8 cellular contexts compared by ENCODE assay signal in genomic region chr14:58238252-58239247, GRCh38. TPM values are rescaled to one million over a fixed set of nuclear protein-coding genes. Genes with fewer than 3 reads are reported as not detected.
DNase-seq lines count a peak whose midpoint lies in the region; ATAC-seq and TF ChIP-seq lines count a peak whose summit lies in the region.

No MANE protein-coding gene starts in this region.

- no peak for ATAC-seq in CD4-positive, CD25-positive, alpha-beta regulatory T cell (ENCODE audit: low read depth in 2 of 2)
- ATAC-seq in GM18519 (IDR thresholded peaks at IDR 0.05; ENCODE audit: low FRiP score, unreplicated experiment) (no peak), GM19351 (IDR thresholded peaks at IDR 0.05; ENCODE audit: unreplicated experiment) (no peak)

- no peak overlapping the region for H4K8ac ChIP-seq in mesenchymal stem cell (ENCODE audit: low read length)

- H3K4me3 ChIP-seq in CD4-positive, CD25-positive, alpha-beta regulatory T cell (ENCODE audit: low read depth, low read length), result peak overlapping the region; percentile 100
- H3K4me3 ChIP-seq in coronary artery (peak overlapping the region; percentile 75), mesenchymal stem cell (ENCODE audit: insufficient read depth in 1 of 2, low read depth in 1 of 2, low read length in 2 of 2) (peak overlapping the region in 1 of 2 experiments; percentile 88), HAP-1 (no peak overlapping the region)

- H3K9me3 ChIP-seq in CD4-positive, CD25-positive, alpha-beta regulatory T cell (ENCODE audit: control insufficient read depth in 2 of 2, low read length in 2 of 2), result no peaks in the 10 kb centered on the region
- no peaks in the 10 kb centered on the region for H3K9me3 ChIP-seq in mesenchymal stem cell (ENCODE audit: control insufficient read depth, low read length)
- H3K9me3 ChIP-seq in HAP-1, result no peaks in the 10 kb centered on the region

- no peak overlapping the region for H2BK12ac ChIP-seq in mesenchymal stem cell (ENCODE audit: low read length in 2 of 2)

- no peak overlapping the region for H2AFZ ChIP-seq in mesenchymal stem cell (ENCODE audit: low read depth, low read length)

- H3K4me2 ChIP-seq in mesenchymal stem cell (ENCODE audit: low read length, poor library complexity, severe bottlenecking), result no peak overlapping the region

- no peak overlapping the region for H3K4ac ChIP-seq in mesenchymal stem cell (ENCODE audit: low read depth in 1 of 2, low read length in 2 of 2)

- peak overlapping the region; percentile 91 for H3K9ac ChIP-seq in mesenchymal stem cell (ENCODE audit: low read length)

- H3K79me1 ChIP-seq in mesenchymal stem cell (replicated peaks; ENCODE audit: low read length, poor library complexity, severe bottlenecking), result no peaks in the 10 kb centered on the region

- peaks cover 10% of the 10 kb centered on the region for H3K36me3 ChIP-seq in CD4-positive, CD25-positive, alpha-beta regulatory T cell (ENCODE audit: control insufficient read depth, insufficient read depth, low read length)
- peaks cover 3 to 26% of the 10 kb centered on the region in 2 experiments for H3K36me3 ChIP-seq in mesenchymal stem cell (ENCODE audit: control insufficient read depth in 1 of 2, insufficient read depth in 2 of 2, low read depth in 1 of 2, low read length in 2 of 2)
- peaks cover 2% of the 10 kb centered on the region; the same call in 1 of the 2 replicates for H3K36me3 ChIP-seq in HAP-1 (replicated peaks)

- no peak for TF ChIP-seq CTCF in coronary artery (IDR thresholded peaks at IDR 0.05)

- peaks cover 11% of the 10 kb centered on the region for H3K27me3 Mint-ChIP-seq in CD4-positive, CD25-positive, alpha-beta regulatory T cell

- H3K14ac ChIP-seq in mesenchymal stem cell (ENCODE audit: low read length in 2 of 2), result no peak overlapping the region

- no peak overlapping the region for H3K18ac ChIP-seq in mesenchymal stem cell (ENCODE audit: low read depth in 1 of 2, low read length in 2 of 2)

- no peak overlapping the region for H3K27ac Mint-ChIP-seq in CD4-positive, CD25-positive, alpha-beta regulatory T cell

- H3K27me3 ChIP-seq in CD4-positive, CD25-positive, alpha-beta regulatory T cell (ENCODE audit: control insufficient read depth, insufficient read depth, low read length), result no peaks in the 10 kb centered on the region
- no peaks in the 10 kb centered on the region for H3K27me3 ChIP-seq in mesenchymal stem cell (ENCODE audit: control insufficient read depth in 1 of 2, insufficient read depth in 1 of 2, low read length in 2 of 2)
- no peaks in the 10 kb centered on the region for H3K27me3 ChIP-seq in HAP-1 (ENCODE audit: low read depth)

- H3K27ac ChIP-seq in CD4-positive, CD25-positive, alpha-beta regulatory T cell (ENCODE audit: insufficient read depth, low read length, poor library complexity, severe bottlenecking), result peak overlapping the region; percentile 76
- H3K27ac ChIP-seq in coronary artery, result peak overlapping the region; percentile 81
- no peak overlapping the region for H3K27ac ChIP-seq in mesenchymal stem cell (ENCODE audit: low read length, poor library complexity, severe bottlenecking)

- peaks cover 0 to 3% (median 0%) of the 10 kb centered on the region in 7 donors for H3K9me3 Mint-ChIP-seq in CD4-positive, CD25-positive, alpha-beta regulatory T cell

- WGBS in mesenchymal stem cell, result 82% methylated on average over 15 of the region's 16 CpGs

- peak overlapping the region in 1 of 2 experiments; percentile 46 for H3K23ac ChIP-seq in mesenchymal stem cell (ENCODE audit: low read length in 2 of 2)

- no peak for DNase-seq in CD4-positive, CD25-positive, alpha-beta regulatory T cell
- DNase-seq in LHCN-M2 (ENCODE audit: low read depth) (peak; percentile 69), coronary artery (ENCODE audit: low spot score) (no peak), mesenchymal stem cell (peak; percentile 12), HAP-1 (ENCODE audit: low spot score in 2 of 2) (no peak)
- DNase-seq in stimulated activated CD4-positive, alpha-beta T cell treated with anti-CD3 and anti-CD28 coated beads, Interleukin-1b, Interleukin-23, amount 100 ng/mL, for 48 hours, result no peak

- H2AK5ac ChIP-seq in mesenchymal stem cell (ENCODE audit: low read length, severe bottlenecking), result no peak overlapping the region

- no peak overlapping the region for H4K91ac ChIP-seq in mesenchymal stem cell (ENCODE audit: low read length)

- H3K4me1 ChIP-seq in CD4-positive, CD25-positive, alpha-beta regulatory T cell (ENCODE audit: control insufficient read depth, insufficient read depth, low read length, poor library complexity, severe bottlenecking), result peaks cover 11% of the 10 kb centered on the region
- H3K4me1 ChIP-seq in mesenchymal stem cell (ENCODE audit: control insufficient read depth, insufficient read depth, low read depth, low read length), result peaks cover 2% of the 10 kb centered on the region
- peaks cover 7% of the 10 kb centered on the region for H3K4me1 ChIP-seq in HAP-1

- no peak overlapping the region for H2BK5ac ChIP-seq in mesenchymal stem cell (ENCODE audit: low read depth, low read length, poor library complexity, severe bottlenecking)

- H3K4me3 Mint-ChIP-seq in CD4-positive, CD25-positive, alpha-beta regulatory T cell, result no peak overlapping the region

- H3K36me3 Mint-ChIP-seq in CD4-positive, CD25-positive, alpha-beta regulatory T cell, result peaks cover 3% of the 10 kb centered on the region

- peaks cover 8 to 21% (median 13%) of the 10 kb centered on the region in 4 donors for H3K4me1 Mint-ChIP-seq in CD4-positive, CD25-positive, alpha-beta regulatory T cell

- no peak overlapping the region for H2BK15ac ChIP-seq in mesenchymal stem cell (ENCODE audit: low read depth, poor library complexity, severe bottlenecking)

- in situ Hi-C loops in HAP-1 (cut with MboI; ENCODE audit: low sequenced_read_pairs), result no loop called here

- no peak overlapping the region for H2BK120ac ChIP-seq in mesenchymal stem cell (ENCODE audit: low read depth, low read length)

RNA-seq across cellular contexts. Expression of gene PSMA3, which starts 6.1 kb away (rescaled TPM):
- 137 TPM for total RNA-seq in CD4-positive, CD25-positive, alpha-beta regulatory T cell
- 100 to 1,000 TPM; 187 to 218 (median 191) TPM for polyA plus RNA-seq in CD4-positive, CD25-positive, alpha-beta regulatory T cell
- 82.1 and 104 TPM in 2 replicates for total RNA-seq in LHCN-M2 (2014; rRNA removed)
- polyA plus RNA-seq in LHCN-M2 (2012), result 92.0 TPM
- 363 TPM for polyA plus RNA-seq in mesenchymal stem cell (2013, experiment 1 of 2)
- polyA plus RNA-seq in mesenchymal stem cell (2013, experiment 2 of 2), result 377 TPM

RNA-seq across cellular contexts. Expression of gene ACTR10, which starts 38.6 kb away (rescaled TPM):
- 43.4 TPM for total RNA-seq in CD4-positive, CD25-positive, alpha-beta regulatory T cell
- 10 to 100 TPM; 76.3 to 98.3 (median 87.2) TPM for polyA plus RNA-seq in CD4-positive, CD25-positive, alpha-beta regulatory T cell
- total RNA-seq in LHCN-M2 (2014; rRNA removed), result 78.2 and 83.3 TPM in 2 replicates
- polyA plus RNA-seq in LHCN-M2 (2012), result 68.4 TPM
- 57.3 TPM for polyA plus RNA-seq in mesenchymal stem cell (2013, experiment 1 of 2)
- polyA plus RNA-seq in mesenchymal stem cell (2013, experiment 2 of 2), result 63.5 TPM

RNA-seq across cellular contexts. Expression of gene ARID4A, which starts 59.8 kb away (rescaled TPM):
- 102 TPM for total RNA-seq in CD4-positive, CD25-positive, alpha-beta regulatory T cell
- polyA plus RNA-seq in CD4-positive, CD25-positive, alpha-beta regulatory T cell, result 10 to 100 TPM; 23.3 to 30.4 (median 24.8) TPM
- 6.1 and 8.2 TPM in 2 replicates for total RNA-seq in LHCN-M2 (2014; rRNA removed)
- polyA plus RNA-seq in LHCN-M2 (2012), result 3.0 TPM
- polyA plus RNA-seq in mesenchymal stem cell (2013, experiment 1 of 2), result 19.1 TPM
- polyA plus RNA-seq in mesenchymal stem cell (2013, experiment 2 of 2), result 17.8 TPM

Comparison
In these comparisons a context has a peak if more than half of its experiments do, and no peak if none do; other contexts are left out.
1. DNase-seq: peak in LHCN-M2 (single experiment) and mesenchymal stem cell (single experiment); none in CD4-positive, CD25-positive, alpha-beta regulatory T cell (0 of 3), coronary artery (single experiment), stimulated activated CD4-positive, alpha-beta T cell treated with anti-CD3 and anti-CD28 coated beads, Interleukin-1b, Interleukin-23, amount 100 ng/mL, for 48 hours (single experiment) and HAP-1 (0 of 2).
2. RNA of gene ARID4A, which starts 59.8 kb away (total RNA-seq): 102 TPM in CD4-positive, CD25-positive, alpha-beta regulatory T cell (single experiment); 6.1 to 8.2 TPM in LHCN-M2; every median in the first group is over 10 times any median in the second.